In genomic region chr1:25694167-25694566, GRCh38 we compare ENCODE assay signal across 9 cellular contexts.
DNase-seq lines count a peak whose midpoint lies in the region; ATAC-seq and TF ChIP-seq lines count a peak whose summit lies in the region.
"Had no signal": no experiment of that assay in that cellular context is flagged by ENCODE, and none has a peak within 500 bp of the region (broad histone marks: within the 10 kb centered on the region; RNA-seq: fewer than 3 reads in every experiment).

No MANE protein-coding gene starts in this region.

- H3K27me3 Mint-ChIP-seq in activated T-cell treated with anti-CD3 and anti-CD28 coated beads, Interleukin-2, amount 50 U/mL, for 24 hours: no peaks in the 10 kb centered on the region
- H3K27me3 Mint-ChIP-seq in nephron (ENCODE audit: low read depth) (no peaks in the 10 kb centered on the region), CD14-positive monocyte (ENCODE audit: low read depth in 3 of 3) (peaks cover 0 to 4% (median 3%) of the 10 kb centered on the region in 3 donors)

- no peaks in the 10 kb centered on the region for H3K9me3 Mint-ChIP-seq in activated T-cell treated with anti-CD3 and anti-CD28 coated beads, Interleukin-2, amount 50 U/mL, for 24 hours
- no peaks in the 10 kb centered on the region for H3K9me3 Mint-ChIP-seq in nephron
- H3K9me3 Mint-ChIP-seq in CD14-positive monocyte: no peaks in the 10 kb centered on the region

- no peak overlapping the region for H3K27ac Mint-ChIP-seq in activated T-cell treated with anti-CD3 and anti-CD28 coated beads, Interleukin-2, amount 50 U/mL, for 24 hours
- H3K27ac Mint-ChIP-seq in nephron: peak overlapping the region; percentile 94 to 99 (median 97)
- no peak overlapping the region for H3K27ac Mint-ChIP-seq in CD14-positive monocyte

- intact Hi-C loops in CD14-positive monocyte (cut with micrococcal nuclease): no loop called here

- H3K4me1 Mint-ChIP-seq in activated T-cell treated with anti-CD3 and anti-CD28 coated beads, Interleukin-2, amount 50 U/mL, for 24 hours (ENCODE audit: low read depth): peaks cover 57% of the 10 kb centered on the region
- H3K4me1 Mint-ChIP-seq in nephron (peaks cover 51% of the 10 kb centered on the region), CD14-positive monocyte (peaks cover 2% of the 10 kb centered on the region)

- TF ChIP-seq CTCF in nephron (IDR thresholded peaks at IDR 0.05; ENCODE audit: unreplicated experiment in 3 of 3) (no peak), CD14-positive monocyte (IDR thresholded peaks at IDR 0.05) (no peak)

- H3K36me3 Mint-ChIP-seq in activated T-cell treated with anti-CD3 and anti-CD28 coated beads, Interleukin-2, amount 50 U/mL, for 24 hours (ENCODE audit: low read depth): no peaks in the 10 kb centered on the region
- no peaks in the 10 kb centered on the region for H3K36me3 Mint-ChIP-seq in nephron (ENCODE audit: low read depth)
- H3K36me3 Mint-ChIP-seq in CD14-positive monocyte: peaks cover 5 to 15% of the 10 kb centered on the region in 2 donors

- peak; percentile 17 for DNase-seq in activated T-cell treated with anti-CD3 and anti-CD28 coated beads, Interleukin-2, amount 50 U/mL, for 24 hours
- no peak for DNase-seq in activated T-cell treated with anti-CD3 and anti-CD28 coated beads, Interleukin-2, amount 50 U/mL, for 48 hours
- DNase-seq in fibroblast of the conjunctiva (ENCODE audit: low read depth) (peak; percentile 47), ureter (ENCODE audit: low spot score) (peak; percentile 80), NCI-H2196 treated with DMSO at 0.1 percent for 48 hours (lab: John Stamatoyannopoulos, UW; ENCODE audit: unreplicated experiment) (no peak), CD14-positive monocyte (ENCODE audit: low spot score) (no peak)
- DNase-seq: NCI-H2081 treated with DMSO at 0.1 percent for 48 hours had no signal

- ATAC-seq in HG03469 (IDR thresholded peaks at IDR 0.05; ENCODE audit: unreplicated experiment): no peak

- H3K4me3 Mint-ChIP-seq in activated T-cell treated with anti-CD3 and anti-CD28 coated beads, Interleukin-2, amount 50 U/mL, for 24 hours: no peak overlapping the region
- H3K4me3 Mint-ChIP-seq in nephron (peak overlapping the region in 2 of 3 experiments; percentile 1 to 26), CD14-positive monocyte (no peak overlapping the region)

Comparison
In these comparisons a context has a peak if more than half of its experiments do, and no peak if none do; other contexts are left out.
1. DNase-seq: peak in activated T-cell treated with anti-CD3 and anti-CD28 coated beads, Interleukin-2, amount 50 U/mL, for 24 hours (single experiment), fibroblast of the conjunctiva (single experiment) and ureter (single experiment); none in activated T-cell treated with anti-CD3 and anti-CD28 coated beads, Interleukin-2, amount 50 U/mL, for 48 hours (0 of 2), NCI-H2196 treated with DMSO at 0.1 percent for 48 hours (single experiment) and CD14-positive monocyte (single experiment).
2. H3K27ac Mint-ChIP-seq: peak in nephron (3 of 3); none in activated T-cell treated with anti-CD3 and anti-CD28 coated beads, Interleukin-2, amount 50 U/mL, for 24 hours (single experiment) and CD14-positive monocyte (0 of 7).
3. H3K4me3 Mint-ChIP-seq: peak in nephron (2 of 3); none in activated T-cell treated with anti-CD3 and anti-CD28 coated beads, Interleukin-2, amount 50 U/mL, for 24 hours (single experiment) and CD14-positive monocyte (0 of 2).